8 cellular contexts compared by ENCODE assay signal in genomic region chr5:62720036-62720441, GRCh38.
DNase-seq lines count a peak whose midpoint lies in the region; ATAC-seq, FAIRE-seq and TF ChIP-seq lines count a peak whose summit lies in the region.

No MANE protein-coding gene starts in this region.

- no peak for TF ChIP-seq EP300 in K562 (IDR thresholded peaks at IDR 0.05; ENCODE audit: low read length)

- POLR2A ChIA-PET in K562 (lab: Yijun Ruan, JAX), result interaction anchor here (1.2 kb wide), 1 partner anchor 10 kb away, joined by 3 read pairs; no protein-coding TSS in a partner anchor

- 5% methylated on average over 7 of the region's 7 CpGs for WGBS in K562 (ENCODE audit: insufficient coverage, low coverage, missing lambda C conversion rate)

- H3K4me1 ChIP-seq in K562 (replicated peaks in 1 of 2; ENCODE audit: control insufficient read depth in 2 of 2, insufficient read depth in 2 of 2, low read length in 2 of 2) (no peaks in the 10 kb centered on the region), neural progenitor cell (peaks cover 5% of the 10 kb centered on the region)

- DNase-seq in CD1c-positive myeloid dendritic cell (ENCODE audit: extremely low spot score) (peak; percentile 26), MG63 (peak; percentile 41), K562 (ENCODE audit: extremely low read depth in 1 of 4, low spot score in 3 of 4) (peak; percentile 18 to 55 (median 34)), neural progenitor cell (ENCODE audit: low spot score) (peak; percentile 69), NCI-H2196 treated with DMSO at 0.1 percent for 48 hours (lab: John Stamatoyannopoulos, UW; ENCODE audit: unreplicated experiment) (no peak)
- DNase-seq in stimulated activated CD4-positive, alpha-beta T cell treated with anti-CD3 and anti-CD28 coated beads, Interleukin-4, amount 100 ng/mL, for 4 hours, result no peak

- H3K4me3 Mint-ChIP-seq in neural progenitor cell, result no peak overlapping the region

- H3K79me2 ChIP-seq in K562 (ENCODE audit: control insufficient read depth, insufficient read depth, low read length), result no peaks in the 10 kb centered on the region
- no peaks in the 10 kb centered on the region for H3K79me2 ChIP-seq in neural progenitor cell (ENCODE audit: low read depth)

- peak; percentile 80 for FAIRE-seq in K562 (lab: Jason Lieb, UNC)

- BruUV-seq in K562 (replicated peaks; lab: Mats Ljungman, UMichigan), result no TSS peak

- no peaks in the 10 kb centered on the region for H3K27me3 ChIP-seq in MG63
- H3K27me3 ChIP-seq in K562 (ENCODE audit: control insufficient read depth in 2 of 2, insufficient read depth in 2 of 2, low read length in 2 of 2), result no peaks in the 10 kb centered on the region
- H3K27me3 ChIP-seq in neural progenitor cell, result no peaks in the 10 kb centered on the region

- no peaks in the 10 kb centered on the region for H3K9me3 Mint-ChIP-seq in neural progenitor cell

- ATAC-seq in GM18502 (IDR thresholded peaks at IDR 0.05; ENCODE audit: poor library complexity, unreplicated experiment) (peak; percentile 97), HG02623 (IDR thresholded peaks at IDR 0.05; ENCODE audit: unreplicated experiment) (peak; percentile 95), K562 (peak; percentile 98)

- peak; percentile 42 to 64 (median 62) for TF ChIP-seq CTCF in K562 (IDR thresholded peaks at IDR 0.05 in 2 of 3, conservative IDR thresholded peaks at IDR 0.05 in 1 of 3; ENCODE audit: insufficient read depth in 2 of 3, low read depth in 1 of 3, low read length in 3 of 3)
- TF ChIP-seq CTCF in neural progenitor cell (IDR thresholded peaks at IDR 0.05), result peak; percentile 49

- H3K9ac ChIP-seq in K562 (ENCODE audit: insufficient read depth in 1 of 2, low read depth in 2 of 2, low read length in 2 of 2), result no peak overlapping the region
- H3K9ac ChIP-seq in neural progenitor cell, result no peak overlapping the region

- H3K9me3 ChIP-seq in MG63 (no peaks in the 10 kb centered on the region), K562 (replicated peaks; ENCODE audit: control insufficient read depth, insufficient read depth, low read depth, low read length) (no peaks in the 10 kb centered on the region), neural progenitor cell (ENCODE audit: low read depth) (no peaks in the 10 kb centered on the region)

- no peaks in the 10 kb centered on the region for H4K20me1 ChIP-seq in K562 (replicated peaks; ENCODE audit: control insufficient read depth, insufficient read depth, low read length)
- no peaks in the 10 kb centered on the region for H4K20me1 ChIP-seq in neural progenitor cell (ENCODE audit: low read depth)

- H3K4me3 ChIP-seq in MG63, result no peak overlapping the region
- no peak overlapping the region for H3K4me3 ChIP-seq in K562
- no peak overlapping the region for H3K4me3 ChIP-seq in neural progenitor cell

- H2AFZ ChIP-seq in K562 (ENCODE audit: low read depth, low read length) (no peak overlapping the region), neural progenitor cell (replicated peaks) (no peak overlapping the region)

- in situ Hi-C loops in K562 (cut with MboI), result no loop called here

- H3K27ac ChIP-seq in K562 (ENCODE audit: extremely low read depth, low read depth, low read length) (no peak overlapping the region), neural progenitor cell (no peak overlapping the region)

- peak in 1 of 2 experiments; percentile 49; a peak in 2 of 4 replicates for TF ChIP-seq RAD21 in K562 (CRISPR knock-in tag; conservative IDR thresholded peaks at IDR 0.05 in 1 of 2, IDR thresholded peaks at IDR 0.05 in 1 of 2)

- intact Hi-C loops in K562 (cut with micrococcal nuclease), result no loop called here

- H3K36me3 ChIP-seq in MG63 (no peaks in the 10 kb centered on the region), K562 (ENCODE audit: control insufficient read depth, insufficient read depth, low read length) (no peaks in the 10 kb centered on the region), neural progenitor cell (no peaks in the 10 kb centered on the region)

- CTCF ChIA-PET in K562 (lab: Yijun Ruan, JAX; ENCODE audit: low intra/inter-chr PET ratio), result no interaction called here

- no peaks in the 10 kb centered on the region for H3K36me3 Mint-ChIP-seq in neural progenitor cell

- H3K27ac Mint-ChIP-seq in neural progenitor cell, result no peak overlapping the region

- H3K9me1 ChIP-seq in K562 (ENCODE audit: control insufficient read depth, insufficient read depth, low read length), result no peaks in the 10 kb centered on the region

- H3K4me2 ChIP-seq in K562 (ENCODE audit: insufficient read depth, low read length) (no peak overlapping the region), neural progenitor cell (no peak overlapping the region)

- H3K27me3 Mint-ChIP-seq in neural progenitor cell (ENCODE audit: insufficient read depth, low read depth), result peaks cover 3% of the 10 kb centered on the region

- TF ChIP-seq POLR2A in K562 (conservative IDR thresholded peaks at IDR 0.05), result no peak

- no peaks in the 10 kb centered on the region for H3F3A ChIP-seq in neural progenitor cell (ENCODE audit: low read depth)

- H3K4me1 Mint-ChIP-seq in neural progenitor cell, result peaks cover 19% of the 10 kb centered on the region

TF ChIP-seq in K562, 482 proteins besides CTCF, POLR2A, EP300 and RAD21 (continues in another document):
- TF ChIP-seq JUN (IDR thresholded peaks at IDR 0.05; ENCODE audit: borderline replicate concordance, low read depth, low read length) (no peak), JUN (CRISPR knock-in tag; IDR thresholded peaks at IDR 0.05; ENCODE audit: borderline replicate concordance) (no peak), ZBTB5 (IDR thresholded peaks at IDR 0.05) (no peak), AFF4 (CRISPR knock-in tag; IDR thresholded peaks at IDR 0.05) (no peak), TCFL5 (CRISPR knock-in tag; conservative IDR thresholded peaks at IDR 0.05) (no peak), ZBTB49 (CRISPR knock-in tag; IDR thresholded peaks at IDR 0.05; ENCODE audit: borderline replicate concordance) (no peak), U2AF2 (optimal IDR thresholded peaks at IDR 0.05; ENCODE audit: low read depth, low read length) (no peak)

Comparison
In these comparisons a context has a peak if more than half of its experiments do, and no peak if none do; other contexts are left out.
1. DNase-seq: peak in CD1c-positive myeloid dendritic cell (single experiment), MG63 (single experiment), K562 (4 of 4) and neural progenitor cell (single experiment); none in NCI-H2196 treated with DMSO at 0.1 percent for 48 hours (single experiment) and stimulated activated CD4-positive, alpha-beta T cell treated with anti-CD3 and anti-CD28 coated beads, Interleukin-4, amount 100 ng/mL, for 4 hours (0 of 2).
2. Peak in every context shown above with its lines, with median percentiles within 50 percentile points of each other: ATAC-seq.